In the genomic region with DNA sequence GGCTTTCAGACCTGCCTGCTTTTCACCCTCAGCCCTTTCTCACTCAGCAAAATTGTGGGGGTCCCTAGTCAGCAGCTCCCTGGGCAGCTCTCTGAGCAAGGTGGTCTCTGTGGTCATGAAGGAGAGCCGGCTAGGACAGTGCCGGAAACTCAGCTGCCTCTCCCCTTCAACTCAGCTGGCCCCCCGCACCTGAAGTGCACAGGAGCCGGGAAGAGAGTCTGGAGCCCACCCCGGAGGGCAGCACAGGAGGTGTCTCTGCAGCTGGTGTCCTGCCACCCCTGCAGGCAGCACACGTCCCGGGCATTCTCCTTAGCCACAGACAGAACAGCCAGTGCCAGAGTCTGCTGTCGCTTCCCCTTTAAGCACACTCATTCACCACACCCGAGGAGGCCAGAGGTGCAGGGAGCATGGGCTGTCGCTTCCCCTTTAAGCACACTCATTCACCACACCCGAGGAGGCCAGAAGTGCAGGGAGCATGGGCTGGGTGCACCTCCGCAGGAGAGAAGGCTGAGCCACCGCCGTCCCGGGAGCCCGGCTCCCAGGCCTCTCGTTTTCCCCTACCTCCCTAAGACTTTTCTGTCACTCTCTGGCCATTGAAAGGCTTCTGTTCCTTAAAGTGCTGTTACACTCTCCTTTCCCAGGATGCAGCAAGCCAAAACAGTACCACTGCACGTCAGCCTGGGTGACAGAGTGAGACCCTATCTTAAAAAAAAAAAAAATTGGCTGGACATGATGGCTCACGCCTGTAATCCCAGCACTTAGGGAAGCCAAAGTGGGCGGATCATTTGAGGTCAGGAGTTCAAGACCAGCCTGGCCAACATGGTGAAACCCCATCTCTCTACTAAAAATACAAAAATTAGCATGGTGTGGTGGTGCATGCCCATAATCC, we compare ENCODE assay signal across 9 cellular contexts. TPM values are rescaled to one million over a fixed set of nuclear protein-coding genes. Genes with fewer than 3 reads are reported as not detected.
A peak's percentile ranks its signal among the peaks of the same experiment; 100 is the strongest.
DNase-seq lines count a peak whose midpoint lies in the region; ATAC-seq and TF ChIP-seq lines count a peak whose summit lies in the region.
"Had no signal": no experiment of that assay in that cellular context is flagged by ENCODE, and none has a peak within 500 bp of the region (broad histone marks: within the 10 kb centered on the region; RNA-seq: fewer than 3 reads in every experiment).

No MANE protein-coding gene starts in this region.

- H3K9ac ChIP-seq in SK-N-MC (ENCODE audit: insufficient read length), result no peak overlapping the region

- peak; percentile 80 for DNase-seq in SIG-M5 treated with dmso at 0.1 percent for 504 hours (lab: John Stamatoyannopoulos, UW; ENCODE audit: unreplicated experiment)
- no peak for DNase-seq in SIG-M5 (lab: John Stamatoyannopoulos, UW)
- no peak for DNase-seq in SK-N-MC (ENCODE audit: low read depth, low spot score)
- peak; percentile 40 for DNase-seq in fibroblast of the aortic adventitia (ENCODE audit: low read depth)
- peak; percentile 25 for DNase-seq in renal cortical epithelial cell (ENCODE audit: low read depth)
- DNase-seq in T-helper 9 cell, result no peak
- no peak for DNase-seq in T-helper 1 cell

- ATAC-seq in HG02970 (IDR thresholded peaks at IDR 0.05; ENCODE audit: low FRiP score, unreplicated experiment), result no peak
- ATAC-seq: gastrocnemius medialis had no signal

- no peaks in the 10 kb centered on the region for H3K9me3 ChIP-seq in SK-N-MC (ENCODE audit: low read depth, low read length)
- H3K9me3 ChIP-seq: gastrocnemius medialis had no signal

- peaks cover 11% of the 10 kb centered on the region for H3K36me3 ChIP-seq in SK-N-MC (ENCODE audit: insufficient read depth, low read length)
- H3K36me3 ChIP-seq: gastrocnemius medialis had no signal

- peak overlapping the region; percentile 93 for H3K4me3 ChIP-seq in SK-N-MC
- no peak overlapping the region for H3K4me3 ChIP-seq in fibroblast of the aortic adventitia (ENCODE audit: low read depth, low read length)
- H3K4me3 ChIP-seq: gastrocnemius medialis had no signal

- no peak for TF ChIP-seq CTCF in fibroblast of the aortic adventitia (IDR thresholded peaks at IDR 0.05; ENCODE audit: insufficient read depth, low read length)

- peak overlapping the region; percentile 46; the same call in 1 of the 2 replicates for H3K27ac ChIP-seq in SK-N-MC
- H3K27ac ChIP-seq: gastrocnemius medialis had no signal

RNA-seq across cellular contexts. Expression of gene SAMD11, which starts 16.9 kb away (rescaled TPM):
- 1.6 and 12.4 TPM in 2 replicates for total RNA-seq in fibroblast of the aortic adventitia (ENCODE audit: low replicate concordance)
- 0.87 and 20.1 TPM in 2 replicates for total RNA-seq in renal cortical epithelial cell

RNA-seq across cellular contexts. Expression of gene NOC2L, which starts 52.3 kb away (rescaled TPM):
- total RNA-seq in fibroblast of the aortic adventitia (ENCODE audit: low replicate concordance), result 41.0 and 54.1 TPM in 2 replicates
- 59.7 and 88.7 TPM in 2 replicates for total RNA-seq in renal cortical epithelial cell

RNA-seq across cellular contexts. Expression of gene KLHL17, which starts 53.6 kb away (rescaled TPM):
- 1.8 and 5.0 TPM in 2 replicates for total RNA-seq in fibroblast of the aortic adventitia (ENCODE audit: low replicate concordance)
- 1.9 and 10.1 TPM in 2 replicates for total RNA-seq in renal cortical epithelial cell

RNA-seq across cellular contexts. Expression of gene PLEKHN1, which starts 59.5 kb away (rescaled TPM):
- 0.54 TPM in 1 of 2 replicates, not detected in the other for total RNA-seq in fibroblast of the aortic adventitia (ENCODE audit: low replicate concordance)
- 2.4 and 2.6 TPM in 2 replicates for total RNA-seq in renal cortical epithelial cell

Comparison
In these comparisons a context has a peak if more than half of its experiments do, and no peak if none do; other contexts are left out.
1. DNase-seq: peak in SIG-M5 treated with dmso at 0.1 percent for 504 hours (single experiment), fibroblast of the aortic adventitia (single experiment) and renal cortical epithelial cell (single experiment); none in SIG-M5 (single experiment), SK-N-MC (single experiment), T-helper 9 cell (single experiment) and T-helper 1 cell (0 of 5).